In genomic region chr20:58090181-58090580, GRCh38 we compare ENCODE assay signal across 29 cellular contexts.
DNase-seq lines count a peak whose midpoint lies in the region; ATAC-seq, FAIRE-seq and TF ChIP-seq lines count a peak whose summit lies in the region.
"Had no signal": no experiment of that assay in that cellular context is flagged by ENCODE, and none has a peak within 500 bp of the region (broad histone marks: within the 10 kb centered on the region; RNA-seq: fewer than 3 reads in every experiment).

No MANE protein-coding gene starts in this region.

- ATAC-seq in sciatic nerve (no peak), GM19023 (IDR thresholded peaks at IDR 0.05; ENCODE audit: unreplicated experiment) (no peak)
- ATAC-seq in stimulated activated effector memory CD8-positive, alpha-beta T cell treated with anti-CD3 and anti-CD28 coated beads, Interleukin-12 subunit alpha, Interleukin-12 subunit beta, amount 100 ng/mL, for 72 hours: no peak
- ATAC-seq: GM12878 had no signal

- no peak overlapping the region for H3K4me3 Mint-ChIP-seq in stimulated activated effector memory CD8-positive, alpha-beta T cell treated with anti-CD3 and anti-CD28 coated beads, Interleukin-12 subunit alpha, Interleukin-12 subunit beta, amount 100 ng/mL, for 72 hours
- H3K4me3 Mint-ChIP-seq: CD14-positive monocyte; CD4-positive, alpha-beta memory T cell; CD8-positive, alpha-beta memory T cell had no signal

- no peaks in the 10 kb centered on the region for H3K4me1 Mint-ChIP-seq in stimulated activated effector memory CD8-positive, alpha-beta T cell treated with anti-CD3 and anti-CD28 coated beads, Interleukin-12 subunit alpha, Interleukin-12 subunit beta, amount 100 ng/mL, for 72 hours
- H3K4me1 Mint-ChIP-seq: CD14-positive monocyte; CD4-positive, alpha-beta memory T cell; CD4-positive, CD25-positive, alpha-beta regulatory T cell; CD8-positive, alpha-beta memory T cell had no signal

- DNase-seq in HTR-8/SVneo (ENCODE audit: insufficient read length, low spot score): no peak
- DNase-seq in coronary artery (ENCODE audit: low spot score): peak; percentile 14
- peak; percentile 82 for DNase-seq in mesenteric fat pad (ENCODE audit: low spot score)
- DNase-seq in sciatic nerve (ENCODE audit: low spot score): peak; percentile 30
- no peak for DNase-seq in stimulated activated effector memory CD8-positive, alpha-beta T cell treated with anti-CD3 and anti-CD28 coated beads, Interleukin-12 subunit alpha, Interleukin-12 subunit beta, amount 100 ng/mL, for 72 hours (ENCODE audit: low spot score in 2 of 2)
- no peak for DNase-seq in NCI-H1048 (lab: John Stamatoyannopoulos, UW)
- DNase-seq: 8988T; ACHN; BE2C; C1 segment of cervical spinal cord; CD4-positive, alpha-beta memory T cell; CD4-positive, CD25-positive, alpha-beta regulatory T cell; CD8-positive, alpha-beta memory T cell; COR-L47; DMS 273 treated with DMSO at 0.1 percent for 48 hours; DMS153; DMS53; DMS79; DND-41; EL; GDM1 had no signal

- FAIRE-seq in HTR-8/SVneo (lab: Jason Lieb, UNC): peak; percentile 92
- FAIRE-seq: A204.1, GM12878, GM12892, GM18507, GM19239 had no signal

- intact Hi-C loops in sciatic nerve (cut with DNase I): no loop called here

- no peaks in the 10 kb centered on the region for H3K9me3 Mint-ChIP-seq in stimulated activated effector memory CD8-positive, alpha-beta T cell treated with anti-CD3 and anti-CD28 coated beads, Interleukin-12 subunit alpha, Interleukin-12 subunit beta, amount 100 ng/mL, for 72 hours
- H3K9me3 Mint-ChIP-seq: CD14-positive monocyte; CD8-positive, alpha-beta memory T cell had no signal

- no peak for TF ChIP-seq CTCF in coronary artery (IDR thresholded peaks at IDR 0.05)

- H3K4me3 ChIP-seq in coronary artery: no peak overlapping the region
- H3K4me3 ChIP-seq: BLaER1, GM12878 had no signal

- H3K27ac Mint-ChIP-seq in stimulated activated effector memory CD8-positive, alpha-beta T cell treated with anti-CD3 and anti-CD28 coated beads, Interleukin-12 subunit alpha, Interleukin-12 subunit beta, amount 100 ng/mL, for 72 hours: no peak overlapping the region
- H3K27ac Mint-ChIP-seq: CD4-positive, alpha-beta memory T cell; CD4-positive, CD25-positive, alpha-beta regulatory T cell had no signal

- H3K36me3 Mint-ChIP-seq in stimulated activated effector memory CD8-positive, alpha-beta T cell treated with anti-CD3 and anti-CD28 coated beads, Interleukin-12 subunit alpha, Interleukin-12 subunit beta, amount 100 ng/mL, for 72 hours: no peaks in the 10 kb centered on the region
- H3K36me3 Mint-ChIP-seq: CD14-positive monocyte; CD4-positive, alpha-beta memory T cell; CD4-positive, CD25-positive, alpha-beta regulatory T cell; CD8-positive, alpha-beta memory T cell had no signal

- no peak overlapping the region for H3K27ac ChIP-seq in coronary artery
- H3K27ac ChIP-seq: BLaER1 had no signal

Comparison
In these comparisons a context has a peak if more than half of its experiments do, and no peak if none do; other contexts are left out.
1. DNase-seq: peak in coronary artery (single experiment), mesenteric fat pad (single experiment) and sciatic nerve (single experiment); none in HTR-8/SVneo (single experiment), stimulated activated effector memory CD8-positive, alpha-beta T cell treated with anti-CD3 and anti-CD28 coated beads, Interleukin-12 subunit alpha, Interleukin-12 subunit beta, amount 100 ng/mL, for 72 hours (0 of 2) and NCI-H1048 (single experiment).